8 cellular contexts compared by ENCODE assay signal in the genomic region with DNA sequence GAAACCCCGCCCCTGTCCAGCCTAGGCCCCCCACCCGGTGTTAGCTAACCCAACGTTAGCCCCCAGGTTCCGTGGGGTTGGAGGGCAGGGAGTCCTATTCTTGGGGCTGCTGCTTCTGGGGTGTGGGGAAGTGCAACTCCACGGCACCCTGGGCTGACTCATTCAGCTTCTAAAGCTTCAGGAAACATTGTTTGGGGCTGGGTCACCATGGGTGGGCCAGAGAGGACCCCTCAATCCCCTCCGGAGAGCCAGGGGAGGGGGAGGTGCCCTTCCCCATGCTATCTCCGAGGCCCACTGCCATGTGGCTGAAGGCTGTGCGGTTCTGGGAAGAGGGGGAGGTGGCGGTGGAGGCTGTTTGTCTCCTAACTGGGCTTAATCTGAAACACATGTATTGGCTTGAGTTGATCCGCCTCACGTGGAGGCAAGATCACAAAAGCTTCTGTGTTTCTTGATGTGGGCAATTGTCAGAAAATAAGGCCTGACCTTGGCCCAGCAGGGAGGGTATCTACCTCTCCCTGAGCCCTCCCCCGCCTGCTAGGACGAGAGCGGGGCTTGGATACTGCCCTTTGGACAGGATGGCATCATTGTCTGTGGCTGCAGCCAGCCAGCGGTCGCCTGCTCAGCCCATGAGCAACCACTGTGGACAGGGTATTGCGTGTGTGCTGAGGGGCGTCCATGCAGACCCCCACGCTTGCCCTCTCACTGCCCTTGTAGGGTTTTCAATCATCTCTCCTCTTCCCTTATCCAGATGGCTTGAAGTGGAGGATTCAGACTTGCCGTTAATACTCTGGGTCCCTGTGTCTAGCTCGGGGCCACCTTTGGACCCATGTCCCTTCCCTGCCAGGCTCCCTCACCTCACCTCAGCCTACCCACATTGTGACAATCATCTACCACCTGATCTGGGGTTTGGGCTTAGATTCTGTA. TPM values are rescaled to one million over a fixed set of nuclear protein-coding genes. Genes with fewer than 3 reads are reported as not detected.
DNase-seq lines count a peak whose midpoint lies in the region; ATAC-seq lines count a peak whose summit lies in the region.

No MANE protein-coding gene starts in this region.

- H3K4me3 Mint-ChIP-seq in naive B cell: peak overlapping the region in 5 of 8 donors; percentile 32 to 88 (median 60)

- peaks cover 0 to 4% (median 0%) of the 10 kb centered on the region in 7 donors for H3K9me3 Mint-ChIP-seq in naive B cell

- H3K27me3 ChIP-seq in SJCRH30: no peaks in the 10 kb centered on the region
- H3K27me3 ChIP-seq in effector memory CD4-positive, alpha-beta T cell (replicated peaks; ENCODE audit: control insufficient read depth, insufficient read depth, low read length, poor library complexity, severe bottlenecking): no peaks in the 10 kb centered on the region

- H3K36me3 ChIP-seq in SJCRH30: no peaks in the 10 kb centered on the region; the same call in 1 of the 2 replicates
- H3K36me3 ChIP-seq in effector memory CD4-positive, alpha-beta T cell (ENCODE audit: control insufficient read depth, insufficient read depth, low read length): no peaks in the 10 kb centered on the region

- peak; percentile 63 to 64 for ATAC-seq in naive B cell (ENCODE audit: low read depth in 2 of 2)
- ATAC-seq in HG02885 (IDR thresholded peaks at IDR 0.05; ENCODE audit: poor library complexity, unreplicated experiment): no peak
- ATAC-seq in HG03095 (IDR thresholded peaks at IDR 0.05; ENCODE audit: unreplicated experiment): no peak

- H3K36me3 Mint-ChIP-seq in naive B cell: no peaks in the 10 kb centered on the region

- peaks cover 27 to 48% (median 33%) of the 10 kb centered on the region in 3 donors for H3K4me1 Mint-ChIP-seq in naive B cell

- H3K27ac ChIP-seq in SJCRH30: peak overlapping the region; percentile 90
- H3K27ac ChIP-seq in effector memory CD4-positive, alpha-beta T cell (ENCODE audit: insufficient read depth, low read length, poor library complexity, severe bottlenecking): peak overlapping the region; percentile 37

- peaks cover 10% of the 10 kb centered on the region for H3K4me1 ChIP-seq in SJCRH30
- H3K4me1 ChIP-seq in effector memory CD4-positive, alpha-beta T cell (ENCODE audit: control insufficient read depth, insufficient read depth, low read length, poor library complexity, severe bottlenecking): peaks cover 30% of the 10 kb centered on the region

- peak overlapping the region in 3 of 6 donors; percentile 41 to 82 (median 78) for H3K27ac Mint-ChIP-seq in naive B cell

- DNase-seq in GM04504 (ENCODE audit: low read depth) (peak; percentile 59), SJCRH30 (peak; percentile 62 to 67), naive B cell (no peak), NCI-H1436 treated with DMSO at 0.1 percent for 48 hours (lab: John Stamatoyannopoulos, UW) (no peak)
- DNase-seq in effector memory CD4-positive, alpha-beta T cell: no peak
- DNase-seq in stimulated activated CD4-positive, alpha-beta T cell treated with anti-CD3 and anti-CD28 coated beads, Interleukin-15, amount 100 ng/mL, for 24 hours: no peak

- H3K9me3 ChIP-seq in SJCRH30 (replicated peaks): no peaks in the 10 kb centered on the region
- H3K9me3 ChIP-seq in effector memory CD4-positive, alpha-beta T cell (ENCODE audit: control insufficient read depth, low read length): no peaks in the 10 kb centered on the region

- peak overlapping the region; percentile 62 for H3K4me3 ChIP-seq in SJCRH30
- no peak overlapping the region for H3K4me3 ChIP-seq in effector memory CD4-positive, alpha-beta T cell (ENCODE audit: insufficient read depth, low read depth, low read length, poor library complexity, severe bottlenecking)

- no peaks in the 10 kb centered on the region for H3K27me3 Mint-ChIP-seq in naive B cell

RNA-seq across cellular contexts. Expression of a gene that starts 1.3 kb away (rescaled TPM):
- 182 TPM in 2 replicates for total RNA-seq in SJCRH30 (2014; rRNA removed; shearing (Covaris generic))
- 10 to 100 TPM in 1 of 6 donors, 1 to 10 TPM in 5; 1.3 to 15.3 (median 5.4) TPM for polyA plus RNA-seq in naive B cell (ENCODE audit: low read depth in 6 of 6)

RNA-seq across cellular contexts. Expression of a gene that starts 20.5 kb away (rescaled TPM):
- total RNA-seq in SJCRH30 (2014; rRNA removed; shearing (Covaris generic)): not detected in 2 replicates
- polyA plus RNA-seq in naive B cell (ENCODE audit: low read depth in 6 of 6): under 1 TPM in 3 of 6 donors, not detected in 3; 0.25 to 0.59 (median 0.40) TPM

RNA-seq across cellular contexts. Expression of a gene that starts 38.7 kb away (rescaled TPM):
- 8.7 and 10.9 TPM in 2 replicates for total RNA-seq in SJCRH30 (2014; rRNA removed; shearing (Covaris generic))
- 10 to 100 TPM in 3 of 6 donors, 1 to 10 TPM in 3; 2.1 to 19.1 (median 9.9) TPM for polyA plus RNA-seq in naive B cell (ENCODE audit: low read depth in 6 of 6)

RNA-seq across cellular contexts. Expression of a gene that starts 53.0 kb away (rescaled TPM):
- total RNA-seq in SJCRH30 (2014; rRNA removed; shearing (Covaris generic)): 1.2 and 1.3 TPM in 2 replicates
- polyA plus RNA-seq in naive B cell (ENCODE audit: low read depth in 6 of 6): not detected

Comparison
In these comparisons a context has a peak if more than half of its experiments do, and no peak if none do; other contexts are left out.
1. DNase-seq: peak in GM04504 (single experiment) and SJCRH30 (2 of 2); none in effector memory CD4-positive, alpha-beta T cell (0 of 3), naive B cell (single experiment), stimulated activated CD4-positive, alpha-beta T cell treated with anti-CD3 and anti-CD28 coated beads, Interleukin-15, amount 100 ng/mL, for 24 hours (single experiment) and NCI-H1436 treated with DMSO at 0.1 percent for 48 hours (single experiment).
2. ATAC-seq: peak in naive B cell (2 of 2); none in HG02885 (single experiment) and HG03095 (single experiment).